In the genomic region with DNA sequence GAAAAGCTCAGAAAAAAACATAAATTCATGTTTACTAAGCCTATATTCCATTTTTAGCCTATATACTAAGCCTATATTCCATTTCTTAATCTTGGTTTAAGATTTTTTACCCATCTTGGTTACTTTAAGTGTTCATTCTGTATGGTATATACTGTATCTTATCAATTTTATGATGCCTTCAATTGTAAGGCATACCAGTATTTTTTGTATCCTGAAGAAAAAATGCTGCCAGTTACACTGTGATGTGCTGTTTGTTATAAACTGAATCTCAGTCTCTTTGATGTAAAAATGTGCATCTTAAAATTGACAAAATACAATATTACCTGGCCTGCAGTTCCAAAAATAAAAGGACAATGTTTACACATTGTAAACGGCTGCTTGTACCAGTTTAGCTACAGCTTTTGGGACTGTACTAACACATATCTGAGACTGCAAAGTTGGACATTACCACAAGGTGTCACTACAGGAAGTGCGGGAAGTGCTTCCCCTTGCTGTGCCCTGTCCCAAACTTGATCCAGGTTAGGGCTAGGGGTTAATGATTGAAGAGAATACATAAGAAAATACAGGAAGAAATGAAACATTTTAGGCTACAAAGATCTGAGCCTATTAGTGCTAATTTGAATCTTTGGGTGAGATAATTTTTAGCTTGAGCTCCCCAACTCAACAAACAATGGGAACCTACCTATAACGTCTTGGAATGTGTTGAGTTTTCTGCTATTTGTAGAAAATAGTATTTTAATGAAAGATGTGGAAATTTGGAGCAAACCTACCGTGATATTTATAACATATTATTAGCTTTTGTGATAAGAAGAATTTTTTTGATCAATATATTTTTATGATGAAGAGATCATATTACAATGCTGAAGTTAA, we compare ENCODE assay signal across 8 cellular contexts.
DNase-seq lines count a peak whose midpoint lies in the region; ATAC-seq and TF ChIP-seq lines count a peak whose summit lies in the region.

No MANE protein-coding gene starts in this region.

- ATAC-seq in SK-N-SH treated with all-trans-retinoic acid at 6 μM for 48 hours, result peak; percentile 99

- H2AFZ ChIP-seq in Loucy (ENCODE audit: low read length), result peak overlapping the region; percentile 39; the same call in 1 of the 2 replicates

- peak; percentile 87 for TF ChIP-seq CTCF in AG10803 (conservative IDR thresholded peaks at IDR 0.05; ENCODE audit: low read length)
- TF ChIP-seq CTCF in GM12865 (IDR thresholded peaks at IDR 0.05; ENCODE audit: insufficient read depth, low read depth, low read length, missing control alignments), result peak; percentile 76
- peak; percentile 88 for TF ChIP-seq CTCF in HEK293 (tag by site-specific recombination; IDR thresholded peaks at IDR 0.05)
- TF ChIP-seq CTCF in Loucy (conservative IDR thresholded peaks at IDR 0.05; ENCODE audit: low read length), result peak; percentile 91
- TF ChIP-seq CTCF in esophagus squamous epithelium (IDR thresholded peaks at IDR 0.05), result peak; percentile 26 to 65 (median 56)
- peak; percentile 70 to 83 (median 72) for TF ChIP-seq CTCF in nephron (IDR thresholded peaks at IDR 0.05; ENCODE audit: unreplicated experiment in 3 of 3)

- no peak overlapping the region for H3K27ac Mint-ChIP-seq in nephron

- CTCF ChIA-PET in HEK293 (lab: Yijun Ruan, JAX), result interaction anchor here (0.5 to 4.2 kb wide), 50 partner anchors 9 to 897 kb away, joined by 3 to 71 read pairs (median 5); a partner anchor contains a TSS

- H3K9me3 ChIP-seq in HEK293 (ENCODE audit: control insufficient read depth, insufficient read depth, low read depth, low read length) (no peaks in the 10 kb centered on the region), Loucy (ENCODE audit: insufficient read depth, low read depth, low read length) (no peaks in the 10 kb centered on the region), esophagus squamous epithelium (no peaks in the 10 kb centered on the region)

- no peak overlapping the region for H3K27ac ChIP-seq in HEK293 (ENCODE audit: extremely low read depth, low read depth, low read length)
- no peak overlapping the region for H3K27ac ChIP-seq in esophagus squamous epithelium

- no peaks in the 10 kb centered on the region for H3F3A ChIP-seq in Loucy (ENCODE audit: low read depth)

- H3K4me2 ChIP-seq in Loucy (ENCODE audit: low read depth, low read length, poor library complexity, severe bottlenecking), result no peak overlapping the region

- 31 to 33% methylated on average over 4 of the region's 4 CpGs for WGBS in esophagus squamous epithelium, 2 donors

- intact Hi-C loops in esophagus squamous epithelium (cut with DNase I), result no loop called here

- H3K36me3 ChIP-seq in HEK293 (ENCODE audit: control insufficient read depth in 2 of 2, insufficient read depth in 1 of 2, low read length in 2 of 2) (no peaks in the 10 kb centered on the region), Loucy (ENCODE audit: insufficient read depth, low read length) (no peaks in the 10 kb centered on the region), esophagus squamous epithelium (no peaks in the 10 kb centered on the region)

- no peaks in the 10 kb centered on the region for H3K79me2 ChIP-seq in Loucy (ENCODE audit: insufficient read depth, low read length)

- H3K9ac ChIP-seq in Loucy (ENCODE audit: low read depth, low read length, poor library complexity, severe bottlenecking), result no peak overlapping the region

- H3K4me3 ChIP-seq in AG10803 (ENCODE audit: low read length), result no peak overlapping the region
- H3K4me3 ChIP-seq in GM12865 (ENCODE audit: low read depth, low read length), result no peak overlapping the region
- H3K4me3 ChIP-seq in HEK293 (ENCODE audit: low read depth, low read length), result no peak overlapping the region
- no peak overlapping the region for H3K4me3 ChIP-seq in Loucy (ENCODE audit: low read length, poor library complexity, severe bottlenecking)
- no peak overlapping the region for H3K4me3 ChIP-seq in esophagus squamous epithelium

- H3K27me3 ChIP-seq in Loucy (ENCODE audit: insufficient read depth, low read length, poor library complexity, severe bottlenecking) (no peaks in the 10 kb centered on the region), esophagus squamous epithelium (no peaks in the 10 kb centered on the region)

- no peak overlapping the region for H3K4me3 Mint-ChIP-seq in nephron

- DNase-seq in AG10803 (ENCODE audit: low read depth), result peak; percentile 46
- peak; percentile 57 for DNase-seq in GM12865 (ENCODE audit: low read depth)
- no peak for DNase-seq in esophagus squamous epithelium (lab: John Stamatoyannopoulos, UW)
- DNase-seq in activated CD4-positive, CD25-positive, alpha-beta regulatory T cell (lab: John Stamatoyannopoulos, UW), result no peak

- POLR2A ChIA-PET in HEK293 (lab: Yijun Ruan, JAX), result interaction anchor here (0.5 kb wide), 1 partner anchor 103 kb away, joined by 3 read pairs; no protein-coding TSS in a partner anchor

- H4K20me1 ChIP-seq in Loucy (ENCODE audit: insufficient read depth, low read length, poor library complexity, severe bottlenecking), result no peaks in the 10 kb centered on the region

- H3K4me1 Mint-ChIP-seq in nephron, result peaks cover 19% of the 10 kb centered on the region

- H3K9me3 Mint-ChIP-seq in nephron, result peaks cover 8% of the 10 kb centered on the region

- peaks cover 7% of the 10 kb centered on the region for H3K36me3 Mint-ChIP-seq in nephron (ENCODE audit: low read depth)

- no peak for TF ChIP-seq POLR2A in esophagus squamous epithelium (IDR thresholded peaks at IDR 0.05)

- H3K9me2 ChIP-seq in Loucy (replicated peaks; ENCODE audit: low read depth, low read length), result no peaks in the 10 kb centered on the region

- H3K27me3 Mint-ChIP-seq in nephron (ENCODE audit: low read depth), result no peaks in the 10 kb centered on the region

- H3K4me1 ChIP-seq in HEK293 (ENCODE audit: control insufficient read depth, insufficient read depth, low read length) (no peaks in the 10 kb centered on the region), Loucy (ENCODE audit: insufficient read depth, low read length, poor library complexity, severe bottlenecking) (peaks cover 11% of the 10 kb centered on the region), esophagus squamous epithelium (no peaks in the 10 kb centered on the region)

TF ChIP-seq in HEK293, 187 proteins besides CTCF, POLR2A, EP300 and RAD21 (continues in another document):
- TF ChIP-seq ZBTB48 (tag by site-specific recombination; IDR thresholded peaks at IDR 0.05), result peak; percentile 76
- TF ChIP-seq, protein P1, sequence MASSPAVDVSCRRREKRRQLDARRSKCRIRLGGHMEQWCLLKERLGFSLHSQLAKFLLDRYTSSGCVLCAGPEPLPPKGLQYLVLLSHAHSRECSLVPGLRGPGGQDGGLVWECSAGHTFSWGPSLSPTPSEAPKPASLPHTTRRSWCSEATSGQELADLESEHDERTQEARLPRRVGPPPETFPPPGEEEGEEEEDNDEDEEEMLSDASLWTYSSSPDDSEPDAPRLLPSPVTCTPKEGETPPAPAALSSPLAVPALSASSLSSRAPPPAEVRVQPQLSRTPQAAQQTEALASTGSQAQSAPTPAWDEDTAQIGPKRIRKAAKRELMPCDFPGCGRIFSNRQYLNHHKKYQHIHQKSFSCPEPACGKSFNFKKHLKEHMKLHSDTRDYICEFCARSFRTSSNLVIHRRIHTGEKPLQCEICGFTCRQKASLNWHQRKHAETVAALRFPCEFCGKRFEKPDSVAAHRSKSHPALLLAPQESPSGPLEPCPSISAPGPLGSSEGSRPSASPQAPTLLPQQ (tag by site-specific recombination; IDR thresholded peaks at IDR 0.05), result 0 out of 2 replicates have a peak, but pooled peaks have one; percentile 23

TF ChIP-seq in SK-N-SH treated with all-trans-retinoic acid at 6 μM for 48 hours, 23 proteins besides CTCF, POLR2A, EP300 and RAD21 (continues in another document):
- TF ChIP-seq SNAI2 (CRISPR knock-in tag; IDR thresholded peaks at IDR 0.05) (no peak), ISL1 (CRISPR knock-in tag; IDR thresholded peaks at IDR 0.05) (no peak), BACH2 (CRISPR knock-in tag; IDR thresholded peaks at IDR 0.05; ENCODE audit: borderline replicate concordance) (no peak), ZFP3 (CRISPR knock-in tag; IDR thresholded peaks at IDR 0.05) (no peak), ZC3H10 (CRISPR knock-in tag; IDR thresholded peaks at IDR 0.05) (no peak), TCF4 (CRISPR knock-in tag; IDR thresholded peaks at IDR 0.05; ENCODE audit: borderline replicate concordance) (no peak), PPARA (CRISPR knock-in tag; IDR thresholded peaks at IDR 0.05; ENCODE audit: borderline replicate concordance) (no peak), CSDC2 (CRISPR knock-in tag; IDR thresholded peaks at IDR 0.05) (no peak)
- TF ChIP-seq, protein P2, sequence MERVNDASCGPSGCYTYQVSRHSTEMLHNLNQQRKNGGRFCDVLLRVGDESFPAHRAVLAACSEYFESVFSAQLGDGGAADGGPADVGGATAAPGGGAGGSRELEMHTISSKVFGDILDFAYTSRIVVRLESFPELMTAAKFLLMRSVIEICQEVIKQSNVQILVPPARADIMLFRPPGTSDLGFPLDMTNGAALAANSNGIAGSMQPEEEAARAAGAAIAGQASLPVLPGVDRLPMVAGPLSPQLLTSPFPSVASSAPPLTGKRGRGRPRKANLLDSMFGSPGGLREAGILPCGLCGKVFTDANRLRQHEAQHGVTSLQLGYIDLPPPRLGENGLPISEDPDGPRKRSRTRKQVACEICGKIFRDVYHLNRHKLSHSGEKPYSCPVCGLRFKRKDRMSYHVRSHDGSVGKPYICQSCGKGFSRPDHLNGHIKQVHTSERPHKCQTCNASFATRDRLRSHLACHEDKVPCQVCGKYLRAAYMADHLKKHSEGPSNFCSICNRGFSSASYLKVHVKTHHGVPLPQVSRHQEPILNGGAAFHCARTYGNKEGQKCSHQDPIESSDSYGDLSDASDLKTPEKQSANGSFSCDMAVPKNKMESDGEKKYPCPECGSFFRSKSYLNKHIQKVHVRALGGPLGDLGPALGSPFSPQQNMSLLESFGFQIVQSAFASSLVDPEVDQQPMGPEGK (CRISPR knock-in tag; IDR thresholded peaks at IDR 0.05; ENCODE audit: borderline replicate concordance), result no peak
- TF ChIP-seq, protein P3, sequence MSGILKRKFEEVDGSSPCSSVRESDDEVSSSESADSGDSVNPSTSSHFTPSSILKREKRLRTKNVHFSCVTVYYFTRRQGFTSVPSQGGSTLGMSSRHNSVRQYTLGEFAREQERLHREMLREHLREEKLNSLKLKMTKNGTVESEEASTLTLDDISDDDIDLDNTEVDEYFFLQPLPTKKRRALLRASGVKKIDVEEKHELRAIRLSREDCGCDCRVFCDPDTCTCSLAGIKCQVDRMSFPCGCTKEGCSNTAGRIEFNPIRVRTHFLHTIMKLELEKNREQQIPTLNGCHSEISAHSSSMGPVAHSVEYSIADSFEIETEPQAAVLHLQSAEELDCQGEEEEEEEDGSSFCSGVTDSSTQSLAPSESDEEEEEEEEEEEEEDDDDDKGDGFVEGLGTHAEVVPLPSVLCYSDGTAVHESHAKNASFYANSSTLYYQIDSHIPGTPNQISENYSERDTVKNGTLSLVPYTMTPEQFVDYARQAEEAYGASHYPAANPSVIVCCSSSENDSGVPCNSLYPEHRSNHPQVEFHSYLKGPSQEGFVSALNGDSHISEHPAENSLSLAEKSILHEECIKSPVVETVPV (CRISPR knock-in tag; IDR thresholded peaks at IDR 0.05), result no peak

Comparison
In these comparisons a context has a peak if more than half of its experiments do, and no peak if none do; other contexts are left out.
1. DNase-seq: peak in AG10803 (single experiment) and GM12865 (single experiment); none in esophagus squamous epithelium (single experiment) and activated CD4-positive, CD25-positive, alpha-beta regulatory T cell (0 of 4).
2. Peak in every context shown above with its lines, with median percentiles within 50 percentile points of each other: CTCF ChIP-seq.